27 cellular contexts compared by ENCODE assay signal in genomic region chr7:28446131-28446530, GRCh38.
"Had no signal": no experiment of that assay in that cellular context is flagged by ENCODE, and none has a peak within 500 bp of the region (broad histone marks: within the 10 kb centered on the region; RNA-seq: fewer than 3 reads in every experiment).

No MANE protein-coding gene starts in this region.

- ATAC-seq: stimulated activated effector memory CD8-positive, alpha-beta T cell treated with anti-CD3 and anti-CD28 coated beads, Interleukin-12 subunit alpha, Interleukin-12 subunit beta, amount 100 ng/mL, for 72 hours; stimulated activated memory B cell treated with anti-CD40 and anti-IgM and Interleukin-4, amounts not matched to agents 10 μg/mL and 1 μg/mL and 100 μg/mL, for 72 hours; stimulated activated naive B cell treated with anti-CD40 and anti-IgM and Interleukin-4, amounts not matched to agents 10 μg/mL and 1 μg/mL and 100 μg/mL, for 72 hours; stimulated activated naive CD8-positive, alpha-beta T cell treated with anti-CD3 and anti-CD28 coated beads, Interleukin-15, amount 100 ng/mL, for 72 hours; stimulated activated naive CD8-positive, alpha-beta T cell treated with anti-CD3 and anti-CD28 coated beads, Interleukin-15, Interleukin-2, amounts not matched to agents 100 U/mL and 50 U/mL, for 24 hours; upper lobe of right lung had no signal

- H3K4me3 ChIP-seq: stomach, suprapubic skin, testis, thoracic aorta, thyroid gland, tibial artery, tibial nerve, transverse colon, upper lobe of left lung, upper lobe of right lung, uterus, vagina had no signal

- DNase-seq: stimulated activated CD4-positive, alpha-beta T cell treated with anti-CD3 and anti-CD28 coated beads, Interleukin-2, amount 100 ng/mL, for 48 hours; stimulated activated CD4-positive, alpha-beta T cell treated with anti-CD3 and anti-CD28 coated beads, Interleukin-4, amount 100 ng/mL, for 1 hour; stimulated activated CD4-positive, alpha-beta T cell treated with anti-CD3 and anti-CD28 coated beads, Interleukin-4, amount 100 ng/mL, for 24 hours; stimulated activated CD4-positive, alpha-beta T cell treated with anti-CD3 and anti-CD28 coated beads, Interleukin-4, amount 100 ng/mL, for 4 hours; stimulated activated CD8-positive, alpha-beta memory T cell treated with anti-CD3 and anti-CD28 coated beads, Interleukin-4, amount 100 ng/mL, for 48 hours; stimulated activated naive B cell treated with anti-CD40 and anti-IgM and Interleukin-4, amounts not matched to agents 10 μg/mL and 1 μg/mL and 100 μg/mL, for 72 hours; stimulated activated naive CD4-positive, alpha-beta T cell; stimulated activated naive CD4-positive, alpha-beta T cell treated with Interleukin-2 at 50 U/mL for 16 hours; stimulated activated naive CD8-positive, alpha-beta T cell treated with anti-CD3 and anti-CD28 coated beads, Interleukin-15, amount 100 ng/mL, for 72 hours; stimulated activated naive CD8-positive, alpha-beta T cell treated with anti-CD3 and anti-CD28 coated beads, Interleukin-15, Interleukin-2, amounts not matched to agents 100 U/mL and 50 U/mL, for 24 hours; stomach; substantia nigra; testis; thyroid gland; tibial artery; transverse colon; trophoblast cell; upper lobe of left lung; upper lobe of right lung; uterus had no signal

- FAIRE-seq: urothelium cell line had no signal

- H3K9me3 ChIP-seq: stomach, suprapubic skin, testis, thoracic aorta, thyroid gland, tibial artery, tibial nerve, transverse colon, upper lobe of left lung, upper lobe of right lung, uterus, vagina had no signal

- H3K27ac ChIP-seq: stomach, suprapubic skin, testis, thoracic aorta, thyroid gland, tibial artery, tibial nerve, transverse colon, upper lobe of left lung, upper lobe of right lung, uterus, vagina had no signal

- H3K36me3 ChIP-seq: stomach, suprapubic skin, thoracic aorta, thyroid gland, tibial artery, tibial nerve, transverse colon, upper lobe of left lung, upper lobe of right lung, uterus, vagina had no signal

- H3K27me3 ChIP-seq: stomach, suprapubic skin, testis, thyroid gland, tibial artery, tibial nerve, transverse colon, upper lobe of left lung, upper lobe of right lung, uterus, vagina had no signal

- H3K4me1 ChIP-seq: stomach, suprapubic skin, testis, thyroid gland, tibial artery, tibial nerve, transverse colon, upper lobe of left lung, upper lobe of right lung, uterus, vagina had no signal
